In the genomic region with DNA sequence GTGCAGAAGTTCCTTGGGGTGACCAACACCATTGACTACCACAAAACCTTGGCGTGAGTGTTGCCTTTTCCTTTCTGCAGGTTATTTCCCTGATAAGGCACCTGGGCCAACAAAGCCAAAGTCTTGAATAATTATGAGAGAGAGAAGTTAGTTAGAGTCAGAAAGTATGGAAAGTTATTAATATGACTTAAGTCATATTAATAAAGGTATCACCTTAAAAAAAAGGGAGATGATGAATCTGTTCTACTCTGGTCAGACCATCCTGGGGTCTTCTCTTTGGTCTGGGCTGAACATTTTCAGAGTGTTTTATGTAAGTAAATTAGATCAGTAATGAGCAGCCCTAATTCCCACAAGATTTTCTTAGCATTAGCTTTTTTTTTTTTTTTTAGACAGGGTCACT, we compare ENCODE assay signal across 8 cellular contexts.
"Had no signal": no experiment of that assay in that cellular context is flagged by ENCODE, and none has a peak within 500 bp of the region (broad histone marks: within the 10 kb centered on the region; RNA-seq: fewer than 3 reads in every experiment).

No MANE protein-coding gene starts in this region.

- DNase-seq: GM23248, GOT3, H7, HCEC 1CT, KBM-7 had no signal

- H3K27ac ChIP-seq: GM23248, HL-60, KMS-11 had no signal

- H2AFZ ChIP-seq: GM23248 had no signal

- H3K9ac ChIP-seq: GM23248, KMS-11 had no signal

- ATAC-seq: HepG2 had no signal

- H3K4me3 ChIP-seq: GM23248 had no signal

- H3K4me2 ChIP-seq: KMS-11 had no signal
